Comparison of ENCODE assay signal across 14 cellular contexts in the genomic region with DNA sequence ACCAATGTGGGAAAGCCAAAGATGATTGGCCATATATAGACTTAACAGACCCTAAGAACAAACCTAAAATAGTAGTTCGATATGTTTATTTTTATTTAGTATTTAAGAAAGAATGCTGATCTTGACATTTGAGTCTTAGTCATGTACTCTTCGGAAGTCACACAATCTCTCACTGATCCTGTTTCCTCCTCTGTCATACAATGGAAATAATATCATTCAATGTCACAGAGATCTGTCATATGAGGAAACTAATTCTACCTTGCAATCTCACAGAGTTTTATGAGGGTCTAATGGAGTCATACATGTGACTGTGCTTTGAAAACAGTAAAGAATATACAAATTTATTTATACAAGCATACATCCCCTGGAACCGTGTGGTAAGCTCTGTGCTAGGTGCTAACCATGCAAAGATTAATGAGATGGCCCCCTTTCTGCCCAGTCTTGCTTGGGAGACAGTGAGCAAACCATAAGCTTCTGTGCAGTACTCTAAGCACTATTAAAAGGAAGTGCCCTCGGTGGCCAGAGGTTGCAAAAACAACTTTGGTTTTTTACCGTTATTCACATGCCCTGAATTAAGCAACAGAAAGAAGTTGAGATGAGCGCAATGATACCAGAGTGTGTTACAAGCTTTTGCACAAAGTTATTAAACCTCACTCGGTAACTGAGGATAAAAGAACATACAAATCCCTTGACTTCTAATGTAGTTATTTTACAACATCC. TPM values are rescaled to one million over a fixed set of nuclear protein-coding genes. Genes with fewer than 3 reads are reported as not detected.
DNase-seq lines count a peak whose midpoint lies in the region; ATAC-seq, FAIRE-seq and TF ChIP-seq lines count a peak whose summit lies in the region.
"Had no signal": no experiment of that assay in that cellular context is flagged by ENCODE, and none has a peak within 500 bp of the region (broad histone marks: within the 10 kb centered on the region; RNA-seq: fewer than 3 reads in every experiment).

No MANE protein-coding gene starts in this region.

- no peak overlapping the region for H3K4me3 Mint-ChIP-seq in astrocyte (ENCODE audit: unreplicated experiment)

- H3K9ac ChIP-seq in astrocyte (ENCODE audit: low read length), result no peak overlapping the region
- no peak overlapping the region for H3K9ac ChIP-seq in neural cell (ENCODE audit: low read length)

- H3K27me3 ChIP-seq in MG63 (no peaks in the 10 kb centered on the region), astrocyte (ENCODE audit: insufficient read depth, low read length) (no peaks in the 10 kb centered on the region), neural cell (ENCODE audit: insufficient read depth, low read depth, low read length) (no peaks in the 10 kb centered on the region), stomach (peaks cover 0 to 40% (median 22%) of the 10 kb centered on the region in 3 donors)

- no peak for TF ChIP-seq POLR2A in stomach (IDR thresholded peaks at IDR 0.05)

- TF ChIP-seq RAD21 in neural cell (conservative IDR thresholded peaks at IDR 0.05), result no peak

- WGBS in stomach, 5 donors, result 61 to 72% (median 69%) methylated on average over 7 of the region's 7 CpGs

- intact Hi-C loops in stomach (cut with DNase I; ENCODE audit: low total_unique reads), result no loop called here

- peak; percentile 83 for TF ChIP-seq EP300 in neural cell (conservative IDR thresholded peaks at IDR 0.05; ENCODE audit: poor library complexity, severe bottlenecking)
- no peak for TF ChIP-seq EP300 in stomach (IDR thresholded peaks at IDR 0.05)

- no peaks in the 10 kb centered on the region for H3K9me2 ChIP-seq in neural cell (ENCODE audit: insufficient read depth, low read length)

- H3K79me2 ChIP-seq in astrocyte (ENCODE audit: insufficient read depth, low read length), result no peaks in the 10 kb centered on the region
- peaks cover 4% of the 10 kb centered on the region for H3K79me2 ChIP-seq in neural cell (replicated peaks; ENCODE audit: insufficient read depth, low read length)

- TF ChIP-seq CTCF in GM13977 (IDR thresholded peaks at IDR 0.05; ENCODE audit: extremely low read depth, insufficient read depth, missing control alignments) (no peak), astrocyte (IDR thresholded peaks at IDR 0.05; ENCODE audit: insufficient read depth, low read depth, low read length) (no peak), neural cell (IDR thresholded peaks at IDR 0.05; ENCODE audit: poor library complexity, severe bottlenecking) (peak; percentile 20), stomach (IDR thresholded peaks at IDR 0.05) (no peak)

- H3K4me3 ChIP-seq in MG63 (peak overlapping the region; percentile 8; the same call in 1 of the 2 replicates), astrocyte (ENCODE audit: insufficient read depth, low read depth, low read length) (no peak overlapping the region), neural cell (ENCODE audit: low read length) (peak overlapping the region; percentile 0), stomach (no peak overlapping the region)

- H3K4me1 ChIP-seq in astrocyte (ENCODE audit: insufficient read depth, low read length) (no peaks in the 10 kb centered on the region), stomach (peaks cover 0 to 26% (median 18%) of the 10 kb centered on the region in 4 donors)

- no peaks in the 10 kb centered on the region for H3K9me3 ChIP-seq in MG63
- H3K9me3 ChIP-seq in astrocyte (ENCODE audit: insufficient read depth, low read depth, low read length), result no peaks in the 10 kb centered on the region
- H3K9me3 ChIP-seq in neural cell (ENCODE audit: low read length), result no peaks in the 10 kb centered on the region
- no peaks in the 10 kb centered on the region for H3K9me3 ChIP-seq in stomach

- peaks cover 9% of the 10 kb centered on the region for H3K27me3 Mint-ChIP-seq in astrocyte (ENCODE audit: low read depth, unreplicated experiment)

- H3K27ac ChIP-seq in astrocyte (ENCODE audit: low read depth, low read length) (no peak overlapping the region), neural cell (ENCODE audit: low read length) (peak overlapping the region; percentile 43), stomach (peak overlapping the region in 1 of 5 donors; percentile 27)
- H3K27ac ChIP-seq: C4-2B had no signal

- no peak overlapping the region for H3K27ac Mint-ChIP-seq in astrocyte (ENCODE audit: unreplicated experiment)

- DNase-seq in GM13977 (ENCODE audit: low spot score) (peak; percentile 25), MG63 (no peak), astrocyte (ENCODE audit: low read depth) (no peak), OCI-M2 (lab: John Stamatoyannopoulos, UW; ENCODE audit: unreplicated experiment) (no peak), stomach (no peak)
- no peak for DNase-seq in stimulated activated CD4-positive, alpha-beta T cell treated with anti-CD3 and anti-CD28 coated beads, Interleukin-4, amount 100 ng/mL, for 4 hours
- DNase-seq: activated CD4-positive, CD25-positive, alpha-beta regulatory T cell treated with anti-CD3 and anti-CD28 coated beads, Interleukin-2, amount 50 U/mL, for 72 hours; activated T-cell treated with anti-CD3 and anti-CD28 coated beads, Interleukin-2, amount 50 U/mL, for 48 hours had no signal

- H2AFZ ChIP-seq in astrocyte (ENCODE audit: low read depth, low read length) (peak overlapping the region; percentile 14), neural cell (ENCODE audit: low read depth, low read length) (no peak overlapping the region)

- no peaks in the 10 kb centered on the region for H3K9me3 Mint-ChIP-seq in astrocyte (ENCODE audit: unreplicated experiment)

- H3K36me3 ChIP-seq in MG63 (no peaks in the 10 kb centered on the region), astrocyte (ENCODE audit: insufficient read depth, low read length) (no peaks in the 10 kb centered on the region), neural cell (ENCODE audit: insufficient read depth, low read length) (no peaks in the 10 kb centered on the region), stomach (no peaks in the 10 kb centered on the region)

- H3K4me2 ChIP-seq in astrocyte (ENCODE audit: low read length) (no peak overlapping the region), neural cell (ENCODE audit: low read length) (no peak overlapping the region)

- H3K36me3 Mint-ChIP-seq in astrocyte (ENCODE audit: low read depth, unreplicated experiment), result no peaks in the 10 kb centered on the region

- no peak for FAIRE-seq in astrocyte (lab: Jason Lieb, UNC)
- FAIRE-seq: endometrium had no signal

- in situ Hi-C loops in GM13977 (cut with MboI; ENCODE audit: low pct_unique_long_range_greater_than_20kb, low sequenced_read_pairs, unreplicated experiment), result no loop called here

- no peaks in the 10 kb centered on the region for H4K20me1 ChIP-seq in astrocyte (ENCODE audit: insufficient read depth, low read length)
- no peaks in the 10 kb centered on the region for H4K20me1 ChIP-seq in neural cell (ENCODE audit: insufficient read depth)

- no peak for ATAC-seq in HG02870 (IDR thresholded peaks at IDR 0.05; ENCODE audit: unreplicated experiment)
- ATAC-seq: SK-N-SH treated with all-trans-retinoic acid at 6 μM for 48 hours had no signal

- H3F3A ChIP-seq in neural cell (ENCODE audit: insufficient read depth, low read length, poor library complexity, severe bottlenecking), result peaks cover 3% of the 10 kb centered on the region

- no peaks in the 10 kb centered on the region for H3K4me1 Mint-ChIP-seq in astrocyte (ENCODE audit: low read depth, unreplicated experiment)

TF ChIP-seq in neural cell, 6 proteins besides CTCF, POLR2A, EP300 and RAD21:
- TF ChIP-seq SMC3 (conservative IDR thresholded peaks at IDR 0.05; ENCODE audit: poor library complexity) (no peak), POLR2AphosphoS5 (IDR thresholded peaks at IDR 0.05) (peak; percentile 58), EZH2 (IDR thresholded peaks at IDR 0.05; ENCODE audit: borderline replicate concordance, insufficient read depth, low read length, poor library complexity, severe bottlenecking) (no peak), MXI1 (conservative IDR thresholded peaks at IDR 0.05; ENCODE audit: poor library complexity, severe bottlenecking) (no peak), TAF1 (IDR thresholded peaks at IDR 0.05; ENCODE audit: low read depth) (no peak)
- TF ChIP-seq, protein P1, sequence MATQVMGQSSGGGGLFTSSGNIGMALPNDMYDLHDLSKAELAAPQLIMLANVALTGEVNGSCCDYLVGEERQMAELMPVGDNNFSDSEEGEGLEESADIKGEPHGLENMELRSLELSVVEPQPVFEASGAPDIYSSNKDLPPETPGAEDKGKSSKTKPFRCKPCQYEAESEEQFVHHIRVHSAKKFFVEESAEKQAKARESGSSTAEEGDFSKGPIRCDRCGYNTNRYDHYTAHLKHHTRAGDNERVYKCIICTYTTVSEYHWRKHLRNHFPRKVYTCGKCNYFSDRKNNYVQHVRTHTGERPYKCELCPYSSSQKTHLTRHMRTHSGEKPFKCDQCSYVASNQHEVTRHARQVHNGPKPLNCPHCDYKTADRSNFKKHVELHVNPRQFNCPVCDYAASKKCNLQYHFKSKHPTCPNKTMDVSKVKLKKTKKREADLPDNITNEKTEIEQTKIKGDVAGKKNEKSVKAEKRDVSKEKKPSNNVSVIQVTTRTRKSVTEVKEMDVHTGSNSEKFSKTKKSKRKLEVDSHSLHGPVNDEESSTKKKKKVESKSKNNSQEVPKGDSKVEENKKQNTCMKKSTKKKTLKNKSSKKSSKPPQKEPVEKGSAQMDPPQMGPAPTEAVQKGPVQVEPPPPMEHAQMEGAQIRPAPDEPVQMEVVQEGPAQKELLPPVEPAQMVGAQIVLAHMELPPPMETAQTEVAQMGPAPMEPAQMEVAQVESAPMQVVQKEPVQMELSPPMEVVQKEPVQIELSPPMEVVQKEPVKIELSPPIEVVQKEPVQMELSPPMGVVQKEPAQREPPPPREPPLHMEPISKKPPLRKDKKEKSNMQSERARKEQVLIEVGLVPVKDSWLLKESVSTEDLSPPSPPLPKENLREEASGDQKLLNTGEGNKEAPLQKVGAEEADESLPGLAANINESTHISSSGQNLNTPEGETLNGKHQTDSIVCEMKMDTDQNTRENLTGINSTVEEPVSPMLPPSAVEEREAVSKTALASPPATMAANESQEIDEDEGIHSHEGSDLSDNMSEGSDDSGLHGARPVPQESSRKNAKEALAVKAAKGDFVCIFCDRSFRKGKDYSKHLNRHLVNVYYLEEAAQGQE (IDR thresholded peaks at IDR 0.05; ENCODE audit: borderline replicate concordance), result no peak

RNA-seq across cellular contexts. Expression of a gene that starts 1.7 kb away (rescaled TPM):
- total RNA-seq in MG63 (2014; rRNA removed; shearing (Covaris generic); ENCODE audit: low replicate concordance), result 10.9 and 20.1 TPM in 2 replicates
- total RNA-seq in astrocyte, result 1.6 and 2.2 TPM in 2 replicates
- polyA plus RNA-seq in neural cell, result 31.5 and 36.4 TPM in 2 replicates
- polyA minus RNA-seq in neural cell, result 102 and 119 TPM in 2 replicates
- total RNA-seq in stomach, result 100 to 1,000 TPM in 1 of 5 donors, 10 to 100 TPM in 2, 1 to 10 TPM in 1, under 1 TPM in 1; 0.45 to 163 (median 15.6) TPM
- polyA plus RNA-seq in stomach, result 1 to 10 TPM; 1.6 to 2.4 (median 2.1) TPM
- total RNA-seq: MCF 10A had no signal

Comparison
In these comparisons a context has a peak if more than half of its experiments do, and no peak if none do; other contexts are left out.
1. H3K4me3 ChIP-seq: peak in MG63 (single experiment) and neural cell (single experiment); none in astrocyte (single experiment) and stomach (0 of 4).